In genomic region chr1:37763791-37764741, GRCh38 we compare ENCODE assay signal across 9 cellular contexts. TPM values are rescaled to one million over a fixed set of nuclear protein-coding genes. Genes with fewer than 3 reads are reported as not detected.
DNase-seq lines count a peak whose midpoint lies in the region; ATAC-seq and TF ChIP-seq lines count a peak whose summit lies in the region.
"Had no signal": no experiment of that assay in that cellular context is flagged by ENCODE, and none has a peak within 500 bp of the region (broad histone marks: within the 10 kb centered on the region; RNA-seq: fewer than 3 reads in every experiment).

No MANE protein-coding gene starts in this region.

- peak; percentile 26 to 29 for DNase-seq in activated CD4-positive, alpha-beta T cell treated with anti-CD3 and anti-CD28 coated beads for 24 hours (ENCODE audit: low read depth in 2 of 2)
- no peak for DNase-seq in activated CD4-positive, alpha-beta T cell treated with anti-CD3 and anti-CD28 coated beads for 4 hours
- DNase-seq in SK-N-DZ (ENCODE audit: low spot score) (peak; percentile 68), epithelial cell of esophagus (ENCODE audit: low read depth) (peak; percentile 62), posterior cingulate gyrus (peak in 9 of 10 donors; percentile 23 to 91 (median 52)), Ammon's horn (ENCODE audit: low spot score) (no peak)
- no peak for DNase-seq in activated CD4-positive, CD25-positive, alpha-beta regulatory T cell (lab: John Stamatoyannopoulos, UW)

- H3K4me3 ChIP-seq in epithelial cell of esophagus (ENCODE audit: low read length), result no peak overlapping the region

- intact Hi-C loops in posterior cingulate gyrus (cut with DNase I), result no loop called here

- no peak for TF ChIP-seq CTCF in epithelial cell of esophagus (IDR thresholded peaks at IDR 0.05; ENCODE audit: insufficient read depth, low read depth, low read length, missing control alignments)

- ATAC-seq in GM18502 (IDR thresholded peaks at IDR 0.05; ENCODE audit: poor library complexity, unreplicated experiment), result no peak

RNA-seq across cellular contexts. Expression of gene EPHA10, which starts 0.9 kb away (rescaled TPM):
- polyA plus RNA-seq in SK-N-DZ (2014; cell fraction: cytosol; rRNA removed), result 9.8 and 10.8 TPM in 2 replicates
- 49.7 and 66.3 TPM in 2 replicates for polyA plus RNA-seq in SK-N-DZ (2014; cell fraction: nucleus; rRNA removed)
- polyA plus RNA-seq: CD4-positive, alpha-beta memory T cell had no signal

RNA-seq across cellular contexts. Expression of gene MANEAL, which starts 29.6 kb away (rescaled TPM):
- polyA plus RNA-seq in SK-N-DZ (2014; cell fraction: cytosol; rRNA removed), result 46.5 and 47.0 TPM in 2 replicates
- 20.9 and 24.7 TPM in 2 replicates for polyA plus RNA-seq in SK-N-DZ (2014; cell fraction: nucleus; rRNA removed)

RNA-seq across cellular contexts. Expression of gene C1orf122, which starts 43.5 kb away (rescaled TPM):
- 43.8 and 54.8 TPM in 2 replicates for polyA plus RNA-seq in SK-N-DZ (2014; cell fraction: cytosol; rRNA removed)
- polyA plus RNA-seq in SK-N-DZ (2014; cell fraction: nucleus; rRNA removed), result 65.2 and 231 TPM in 2 replicates

RNA-seq across cellular contexts. Expression of gene YRDC, which starts 43.9 kb away (rescaled TPM):
- polyA plus RNA-seq in SK-N-DZ (2014; cell fraction: cytosol; rRNA removed), result 33.2 and 33.4 TPM in 2 replicates
- 15.2 and 15.7 TPM in 2 replicates for polyA plus RNA-seq in SK-N-DZ (2014; cell fraction: nucleus; rRNA removed)

Comparison
In these comparisons a context has a peak if more than half of its experiments do, and no peak if none do; other contexts are left out.
1. DNase-seq: peak in activated CD4-positive, alpha-beta T cell treated with anti-CD3 and anti-CD28 coated beads for 24 hours (2 of 2), SK-N-DZ (single experiment), epithelial cell of esophagus (single experiment) and posterior cingulate gyrus (9 of 10); none in activated CD4-positive, alpha-beta T cell treated with anti-CD3 and anti-CD28 coated beads for 4 hours (0 of 2), Ammon's horn (single experiment) and activated CD4-positive, CD25-positive, alpha-beta regulatory T cell (0 of 4).